In genomic region chr3:14210843-14211594, GRCh38 we compare ENCODE assay signal across 15 cellular contexts. TPM values are rescaled to one million over a fixed set of nuclear protein-coding genes. Genes with fewer than 3 reads are reported as not detected.
DNase-seq lines count a peak whose midpoint lies in the region; ATAC-seq and TF ChIP-seq lines count a peak whose summit lies in the region.
"Had no signal": no experiment of that assay in that cellular context is flagged by ENCODE, and none has a peak within 500 bp of the region (broad histone marks: within the 10 kb centered on the region; RNA-seq: fewer than 3 reads in every experiment).

No MANE protein-coding gene starts in this region.

- no peaks in the 10 kb centered on the region for H3K36me3 Mint-ChIP-seq in CD8-positive, alpha-beta T cell

- no peaks in the 10 kb centered on the region for H3K9me3 Mint-ChIP-seq in CD8-positive, alpha-beta T cell
- H3K9me3 Mint-ChIP-seq: activated CD4-positive, alpha-beta T cell treated with anti-CD3 and anti-CD28 coated beads, Interleukin-2, amount 10 ng/mL, durations not matched to agents 7 days and 5 days; activated T-helper 17 cell treated with anti-CD3 and anti-CD28 coated beads, Interleukin-2, amount 50 U/mL, for 72 hours had no signal

- H3K36me3 ChIP-seq in HEK293 (ENCODE audit: control insufficient read depth in 2 of 2, insufficient read depth in 1 of 2, low read length in 2 of 2) (no peaks in the 10 kb centered on the region), kidney epithelial cell (ENCODE audit: control insufficient read depth, insufficient read depth, low read length) (no peaks in the 10 kb centered on the region), tibial nerve (no peaks in the 10 kb centered on the region), psoas muscle (ENCODE audit: insufficient read depth in 1 of 2, low read depth in 1 of 2) (no peaks in the 10 kb centered on the region)
- no peaks in the 10 kb centered on the region for H3K36me3 ChIP-seq in CD8-positive, alpha-beta T cell (ENCODE audit: insufficient read depth, low read length)
- H3K36me3 ChIP-seq: cardiac muscle cell, tibial artery had no signal

- H3K4me3 Mint-ChIP-seq in CD8-positive, alpha-beta T cell: no peak overlapping the region
- H3K4me3 Mint-ChIP-seq: activated CD4-positive, alpha-beta T cell treated with anti-CD3 and anti-CD28 coated beads, Interleukin-2, amount 10 ng/mL, durations not matched to agents 7 days and 5 days; activated T-helper 17 cell treated with anti-CD3 and anti-CD28 coated beads, Interleukin-2, amount 50 U/mL, for 72 hours had no signal

- H3K27ac ChIP-seq in HEK293 (ENCODE audit: extremely low read depth, low read depth, low read length) (no peak overlapping the region), tibial nerve (peak overlapping the region in 3 of 4 donors; percentile 30 to 66 (median 51)), psoas muscle (no peak overlapping the region)
- H3K27ac ChIP-seq in CD8-positive, alpha-beta T cell (ENCODE audit: low read depth, low read length): no peak overlapping the region
- H3K27ac ChIP-seq: cardiac muscle cell, tibial artery had no signal

- H3K4me3 ChIP-seq in HEK293 (ENCODE audit: low read depth, low read length) (no peak overlapping the region), kidney epithelial cell (ENCODE audit: low read depth, low read length) (no peak overlapping the region), tibial nerve (no peak overlapping the region), psoas muscle (no peak overlapping the region)
- no peak overlapping the region for H3K4me3 ChIP-seq in CD8-positive, alpha-beta T cell (ENCODE audit: low read depth, low read length)
- H3K4me3 ChIP-seq: cardiac muscle cell, tibial artery had no signal

- no peak overlapping the region for H3K27ac Mint-ChIP-seq in CD8-positive, alpha-beta T cell
- H3K27ac Mint-ChIP-seq: activated CD4-positive, alpha-beta T cell treated with anti-CD3 and anti-CD28 coated beads, Interleukin-2, amount 10 ng/mL, durations not matched to agents 7 days and 5 days; activated T-helper 17 cell treated with anti-CD3 and anti-CD28 coated beads, Interleukin-2, amount 50 U/mL, for 72 hours had no signal

- POLR2A ChIA-PET in HEK293 (lab: Yijun Ruan, JAX): interaction anchor here (0.5 kb wide), 1 partner anchor 22 kb away, joined by 5 read pairs; no protein-coding TSS in a partner anchor
- POLR2A ChIA-PET in CD8-positive, alpha-beta T cell (lab: Charles Lee): no interaction called here

- DNase-seq in amniotic epithelial cell (ENCODE audit: low read depth): peak; percentile 73
- peak; percentile 70 for DNase-seq in kidney epithelial cell (ENCODE audit: low read depth)
- no peak for DNase-seq in tibial nerve (ENCODE audit: low spot score in 2 of 2)
- DNase-seq in NCI-H345 (lab: John Stamatoyannopoulos, UW): no peak
- DNase-seq in psoas muscle: no peak
- DNase-seq in CD8-positive, alpha-beta T cell: no peak
- DNase-seq: activated CD4-positive, alpha-beta T cell treated with anti-CD3 and anti-CD28 coated beads, Interleukin-2, amount 10 ng/mL, durations not matched to agents 7 days and 5 days; DMS153; NCI-H1417 treated with DMSO at 0.1 percent for 48 hours; T-helper 1 cell; tibial artery had no signal

- no peak for TF ChIP-seq CTCF in HEK293 (tag by site-specific recombination; IDR thresholded peaks at IDR 0.05)
- TF ChIP-seq CTCF in kidney epithelial cell (IDR thresholded peaks at IDR 0.05; ENCODE audit: insufficient read depth, low read length, poor library complexity, severe bottlenecking): no peak
- no peak for TF ChIP-seq CTCF in tibial nerve (IDR thresholded peaks at IDR 0.05)
- no peak for TF ChIP-seq CTCF in psoas muscle (IDR thresholded peaks at IDR 0.05)
- no peak for TF ChIP-seq CTCF in CD8-positive, alpha-beta T cell (IDR thresholded peaks at IDR 0.05)

- no peaks in the 10 kb centered on the region for H3K9me3 ChIP-seq in HEK293 (ENCODE audit: control insufficient read depth, insufficient read depth, low read depth, low read length)
- H3K9me3 ChIP-seq in tibial nerve: no peaks in the 10 kb centered on the region
- no peaks in the 10 kb centered on the region for H3K9me3 ChIP-seq in psoas muscle
- H3K9me3 ChIP-seq in CD8-positive, alpha-beta T cell (ENCODE audit: low read length): no peaks in the 10 kb centered on the region
- H3K9me3 ChIP-seq: tibial artery had no signal

- no peak for TF ChIP-seq POLR2A in tibial nerve (IDR thresholded peaks at IDR 0.05)

- 23 to 34% methylated on average over 4 of the region's 4 CpGs for WGBS in tibial nerve, 2 donors
- 55 to 68% (median 63%) methylated on average over 4 of the region's 4 CpGs for WGBS in psoas muscle, 3 donors

- TF ChIP-seq EP300 in tibial nerve (IDR thresholded peaks at IDR 0.05): no peak

- CTCF ChIA-PET in HEK293 (lab: Yijun Ruan, JAX): interaction anchor here (0.7 to 3.7 kb wide), 6 partner anchors 8 to 314 kb away, joined by 3 to 32 read pairs (median 6); no protein-coding TSS in a partner anchor
- CTCF ChIA-PET in CD8-positive, alpha-beta T cell (lab: Charles Lee): interaction anchor here (1.4 to 3.2 kb wide), 2 partner anchors 7 to 10 kb away, joined by 3 to 38 read pairs; no protein-coding TSS in a partner anchor

- no peaks in the 10 kb centered on the region for H3K4me1 Mint-ChIP-seq in CD8-positive, alpha-beta T cell (ENCODE audit: low read depth)
- H3K4me1 Mint-ChIP-seq: activated CD4-positive, alpha-beta T cell treated with anti-CD3 and anti-CD28 coated beads, Interleukin-2, amount 10 ng/mL, durations not matched to agents 7 days and 5 days; activated T-helper 17 cell treated with anti-CD3 and anti-CD28 coated beads, Interleukin-2, amount 50 U/mL, for 72 hours had no signal

- intact Hi-C loops in psoas muscle (cut with DNase I): loop anchor here in 1 of 2 donors (5.0 kb wide), 1 partner anchor 36 kb away; no protein-coding TSS in a partner anchor
- intact Hi-C loops in CD8-positive, alpha-beta T cell (cut with DNase I, micrococcal nuclease): no loop called here

- no peaks in the 10 kb centered on the region for H3K27me3 ChIP-seq in kidney epithelial cell (ENCODE audit: control insufficient read depth, insufficient read depth, low read length)
- no peaks in the 10 kb centered on the region for H3K27me3 ChIP-seq in tibial nerve
- no peaks in the 10 kb centered on the region for H3K27me3 ChIP-seq in psoas muscle (ENCODE audit: insufficient read depth in 3 of 3, low read length in 2 of 3)
- H3K27me3 ChIP-seq in CD8-positive, alpha-beta T cell (ENCODE audit: insufficient read depth, low read length): no peaks in the 10 kb centered on the region
- H3K27me3 ChIP-seq: cardiac muscle cell, tibial artery had no signal

- ATAC-seq in psoas muscle (no peak), HG02642 (IDR thresholded peaks at IDR 0.05; ENCODE audit: poor library complexity, unreplicated experiment) (no peak)
- no peak for ATAC-seq in CD8-positive, alpha-beta T cell
- ATAC-seq: activated T-helper 17 cell treated with anti-CD3 and anti-CD28 coated beads, Interleukin-2, amount 50 U/mL, for 72 hours had no signal

- no peaks in the 10 kb centered on the region for H3K27me3 Mint-ChIP-seq in CD8-positive, alpha-beta T cell (ENCODE audit: low read depth)
- H3K27me3 Mint-ChIP-seq: activated CD4-positive, alpha-beta T cell treated with anti-CD3 and anti-CD28 coated beads, Interleukin-2, amount 10 ng/mL, durations not matched to agents 7 days and 5 days; activated T-helper 17 cell treated with anti-CD3 and anti-CD28 coated beads, Interleukin-2, amount 50 U/mL, for 72 hours had no signal

- peaks cover 3% of the 10 kb centered on the region; the same call in 1 of the 2 replicates for H3K4me1 ChIP-seq in HEK293 (ENCODE audit: control insufficient read depth, insufficient read depth, low read length)
- H3K4me1 ChIP-seq in tibial nerve: peaks cover 0 to 26% (median 5%) of the 10 kb centered on the region in 4 donors
- peaks cover 6% of the 10 kb centered on the region for H3K4me1 ChIP-seq in psoas muscle
- H3K4me1 ChIP-seq in CD8-positive, alpha-beta T cell (ENCODE audit: insufficient read depth, low read length): no peaks in the 10 kb centered on the region
- H3K4me1 ChIP-seq: tibial artery had no signal

TF ChIP-seq in HEK293, 187 proteins besides CTCF, POLR2A, EP300 and RAD21:
- 0 out of 2 replicates have a peak, but pooled peaks have one; percentile 18 for TF ChIP-seq SP7 (tag by site-specific recombination; IDR thresholded peaks at IDR 0.05)
- TF ChIP-seq PRDM1 (tag by site-specific recombination; IDR thresholded peaks at IDR 0.05): 0 out of 2 replicates have a peak, but pooled peaks have one; percentile 21
- TF ChIP-seq ZNF560 (tag by site-specific recombination; IDR thresholded peaks at IDR 0.05; ENCODE audit: borderline replicate concordance): no peak
- TF ChIP-seq ZNF202 (tag by site-specific recombination; IDR thresholded peaks at IDR 0.05; ENCODE audit: borderline replicate concordance): no peak
TF ChIP-seq in HEK293: peak in this region for 2.

RNA-seq across cellular contexts. Expression of gene LSM3, which starts 32.4 kb away (rescaled TPM):
- total RNA-seq in kidney epithelial cell: 7.4 and 9.3 TPM in 2 replicates
- total RNA-seq in tibial nerve: 1 to 10 TPM; 4.8 to 7.9 (median 5.8) TPM
- total RNA-seq in psoas muscle: 10 to 100 TPM; 11.1 to 14.9 (median 13.2) TPM
- 10 to 100 TPM; 13.9 to 20.2 (median 17.7) TPM for polyA plus RNA-seq in psoas muscle
- 1 to 10 TPM; 7.5 to 8.3 TPM for total RNA-seq in CD8-positive, alpha-beta T cell

RNA-seq across cellular contexts. Expression of gene XPC, which starts 32.6 kb away (rescaled TPM):
- total RNA-seq in kidney epithelial cell (34.9 and 35.4 TPM in 2 replicates), tibial nerve (10 to 100 TPM; 47.7 to 77.1 (median 61.3) TPM), psoas muscle (10 to 100 TPM; 15.1 to 19.5 (median 16.8) TPM)
- polyA plus RNA-seq in psoas muscle: 1 to 10 TPM; 5.3 to 8.4 (median 6.2) TPM
- 10 to 100 TPM; 51.5 to 56.5 TPM for total RNA-seq in CD8-positive, alpha-beta T cell

Comparison
In these comparisons a context has a peak if more than half of its experiments do, and no peak if none do; other contexts are left out.
1. H3K27ac ChIP-seq: peak in tibial nerve (3 of 4); none in HEK293 (single experiment), psoas muscle (single experiment) and CD8-positive, alpha-beta T cell (single experiment).
2. DNase-seq: peak in amniotic epithelial cell (single experiment) and kidney epithelial cell (single experiment); none in tibial nerve (0 of 2), NCI-H345 (single experiment), psoas muscle (0 of 2) and CD8-positive, alpha-beta T cell (0 of 7).